9 cellular contexts compared by ENCODE assay signal in genomic region chr16:1991135-1991551, GRCh38. TPM values are rescaled to one million over a fixed set of nuclear protein-coding genes. Genes with fewer than 3 reads are reported as not detected.
DNase-seq lines count a peak whose midpoint lies in the region; ATAC-seq, FAIRE-seq and TF ChIP-seq lines count a peak whose summit lies in the region.
"Had no signal": no experiment of that assay in that cellular context is flagged by ENCODE, and none has a peak within 500 bp of the region (broad histone marks: within the 10 kb centered on the region; RNA-seq: fewer than 3 reads in every experiment).

No MANE protein-coding gene starts in this region.

- no peak for ATAC-seq in A549

- DNase-seq in A549 (ENCODE audit: low read depth in 1 of 2, low spot score in 1 of 2) (no peak), GM19238 (ENCODE audit: insufficient read length, low spot score) (peak; percentile 76), GDM1 (lab: John Stamatoyannopoulos, UW) (no peak), SJCRH30 (no peak), sigmoid colon (no peak)

- 97% methylated on average over 13 of the region's 18 CpGs for WGBS in A549 (ENCODE audit: missing lambda C conversion rate)
- WGBS in esophagus, 2 donors, result 12 to 14% methylated on average over 18 of the region's 18 CpGs
- 6 to 10% methylated on average over 18 of the region's 18 CpGs for WGBS in sigmoid colon, 2 donors

- no peaks in the 10 kb centered on the region for H3K9me3 ChIP-seq in A549
- no peaks in the 10 kb centered on the region for H3K9me3 ChIP-seq in SU-DHL-6 (ENCODE audit: insufficient read depth, low read length)
- peaks cover 0 to 4% of the 10 kb centered on the region in 2 donors for H3K9me3 ChIP-seq in esophagus (ENCODE audit: control insufficient read depth in 2 of 2, insufficient read depth in 1 of 2, low read depth in 1 of 2, low read length in 1 of 2)
- no peaks in the 10 kb centered on the region for H3K9me3 ChIP-seq in SJCRH30 (replicated peaks)
- no peaks in the 10 kb centered on the region for H3K9me3 ChIP-seq in sigmoid colon

- CTCF ChIA-PET in A549 (lab: Yijun Ruan, JAX), result interaction anchor here (19.7 kb wide), 1 partner anchor 13 kb away, joined by 196 read pairs; the partner anchor contains the start of gene ZNF598

- no peak for TF ChIP-seq RAD21 in A549 (conservative IDR thresholded peaks at IDR 0.05 in 1 of 2, IDR thresholded peaks at IDR 0.05 in 1 of 2)

- no peak overlapping the region for H2AFZ ChIP-seq in SU-DHL-6 (ENCODE audit: low read depth, low read length, severe bottlenecking)

- no peak for FAIRE-seq in A549 (lab: Jason Lieb, UNC)
- FAIRE-seq: G401.6 had no signal

- no peaks in the 10 kb centered on the region for H3K79me2 ChIP-seq in SU-DHL-6 (ENCODE audit: insufficient read depth, low read length)

- H3K27me3 ChIP-seq in SU-DHL-6 (ENCODE audit: low read length) (no peaks in the 10 kb centered on the region), esophagus (ENCODE audit: control insufficient read depth in 1 of 2, insufficient read depth in 2 of 2, low read length in 2 of 2) (peaks cover 0 to 18% of the 10 kb centered on the region in 2 donors), SJCRH30 (peaks cover 8% of the 10 kb centered on the region), sigmoid colon (peaks cover 37 to 50% (median 49%) of the 10 kb centered on the region in 3 donors)

- H3K36me3 ChIP-seq in SU-DHL-6 (ENCODE audit: low read length) (no peaks in the 10 kb centered on the region), esophagus (ENCODE audit: control insufficient read depth in 2 of 2, insufficient read depth in 2 of 2, low read length in 1 of 2) (peaks cover 0 to 5% of the 10 kb centered on the region in 2 donors), SJCRH30 (no peaks in the 10 kb centered on the region), sigmoid colon (peaks cover under 1 to 9% (median 5%) of the 10 kb centered on the region in 4 donors)

- intact Hi-C loops in sigmoid colon (cut with DNase I), result no loop called here

- H3K4me3 ChIP-seq in A549 (no peak overlapping the region), SU-DHL-6 (ENCODE audit: insufficient read depth, low read length, poor library complexity, severe bottlenecking) (no peak overlapping the region), esophagus (ENCODE audit: low read depth in 1 of 2, low read length in 2 of 2) (peak overlapping the region; percentile 17 to 33), SJCRH30 (no peak overlapping the region), sigmoid colon (no peak overlapping the region)

- H3F3A ChIP-seq in SU-DHL-6 (ENCODE audit: insufficient read depth), result peaks cover 10% of the 10 kb centered on the region

- H3K9ac ChIP-seq in SU-DHL-6 (ENCODE audit: low read length), result no peak overlapping the region

- peak overlapping the region; percentile 79 for H3K4me2 ChIP-seq in A549
- peak overlapping the region; percentile 40 for H3K4me2 ChIP-seq in SU-DHL-6 (ENCODE audit: low read depth, low read length, poor library complexity, severe bottlenecking)

- H4K20me1 ChIP-seq in SU-DHL-6 (ENCODE audit: low read depth, low read length), result no peaks in the 10 kb centered on the region

- no peak for TF ChIP-seq CTCF in A549 (IDR thresholded peaks at IDR 0.05)
- TF ChIP-seq CTCF in SU-DHL-6 (IDR thresholded peaks at IDR 0.05; ENCODE audit: insufficient read depth, low read length, poor library complexity, severe bottlenecking), result no peak
- TF ChIP-seq CTCF in sigmoid colon (IDR thresholded peaks at IDR 0.05), result no peak

- POLR2A ChIA-PET in A549 (lab: Yijun Ruan, JAX), result no interaction called here

- H3K4me1 ChIP-seq in A549 (peaks cover 65% of the 10 kb centered on the region), esophagus (ENCODE audit: control insufficient read depth in 2 of 2, insufficient read depth in 2 of 2, low read length in 1 of 2) (peaks cover 7 to 25% of the 10 kb centered on the region in 2 donors), SJCRH30 (no peaks in the 10 kb centered on the region; the same call in 1 of the 2 replicates), sigmoid colon (peaks cover 0 to 30% (median 27%) of the 10 kb centered on the region in 4 donors)

- no peak overlapping the region for H3K27ac ChIP-seq in A549
- no peak overlapping the region for H3K27ac ChIP-seq in SU-DHL-6 (ENCODE audit: low read depth, low read length)
- no peak overlapping the region for H3K27ac ChIP-seq in esophagus (ENCODE audit: low read depth in 2 of 2, low read length in 1 of 2)
- peak overlapping the region; percentile 18 for H3K27ac ChIP-seq in temporal lobe (ENCODE audit: low read depth, low read length)
- H3K27ac ChIP-seq in SJCRH30, result no peak overlapping the region
- H3K27ac ChIP-seq in sigmoid colon, result no peak overlapping the region

- TF ChIP-seq POLR2A in A549 (IDR thresholded peaks at IDR 0.05; ENCODE audit: low read length) (no peak), sigmoid colon (IDR thresholded peaks at IDR 0.05) (no peak)

- no peaks in the 10 kb centered on the region for H3K9me2 ChIP-seq in SU-DHL-6 (replicated peaks; ENCODE audit: insufficient read depth, low read length)

- TF ChIP-seq EP300 in A549 (IDR thresholded peaks at IDR 0.05) (no peak), sigmoid colon (IDR thresholded peaks at IDR 0.05) (no peak)

TF ChIP-seq in A549, 52 proteins besides CTCF, POLR2A, EP300 and RAD21 (continues in another document):
- TF ChIP-seq POLR2AphosphoS2 (conservative IDR thresholded peaks at IDR 0.05; ENCODE audit: low read length) (no peak), ATOH8 (CRISPR knock-in tag; IDR thresholded peaks at IDR 0.05; ENCODE audit: low read depth) (no peak), ESRRA (IDR thresholded peaks at IDR 0.05; ENCODE audit: borderline replicate concordance, low read length) (no peak), SREBF2 (IDR thresholded peaks at IDR 0.05) (no peak), RNF2 (IDR thresholded peaks at IDR 0.05; ENCODE audit: borderline replicate concordance, low read depth) (no peak), HOXA7 (CRISPR knock-in tag; IDR thresholded peaks at IDR 0.05) (no peak)

RNA-seq across cellular contexts. Expression of gene SYNGR3, which starts 1.4 kb away (rescaled TPM):
- polyA plus RNA-seq in A549 (2011; rRNA removed) (4.9 and 5.7 TPM in 2 replicates), A549 (2017; fragmentation: RNase III; extraction: RNeasy Plus Mini Kit Qiagen cat#74134 plus additional on column Dnase treatment) (4.1 to 5.0 TPM (median 4.4 TPM) in 3 replicates), esophagus (under 1 TPM; 0.06 to 0.36 TPM), sigmoid colon (1 to 10 TPM in 2 of 3 donors, under 1 TPM in 1; 0.60 to 4.0 (median 1.2) TPM)
- polyA plus RNA-seq in A549 (2012; cell fraction: cytosol; rRNA removed), result 6.0 and 8.8 TPM in 2 replicates
- 15.4 and 17.6 TPM in 2 replicates for polyA plus RNA-seq in A549 (2012; cell fraction: nucleus; rRNA removed)
- 6.2 and 6.6 TPM in 2 replicates for polyA minus RNA-seq in A549 (2011; rRNA and poly(A)+ RNA removed)
- total RNA-seq in temporal lobe (64.4 TPM), sigmoid colon (1 to 10 TPM in 3 of 4 donors, under 1 TPM in 1; 0.82 to 8.3 (median 6.3) TPM)
- 0.73 and 0.81 TPM in 2 replicates for total RNA-seq in SJCRH30 (2014; rRNA removed; shearing (Covaris generic))

RNA-seq across cellular contexts. Expression of gene GFER, which starts 7.2 kb away (rescaled TPM):
- polyA plus RNA-seq in A549 (2011; rRNA removed) (11.9 and 12.9 TPM in 2 replicates), A549 (2017; fragmentation: RNase III; extraction: RNeasy Plus Mini Kit Qiagen cat#74134 plus additional on column Dnase treatment) (33.9 to 34.9 TPM (median 34.8 TPM) in 3 replicates), esophagus (10 to 100 TPM; 13.1 to 23.1 TPM), sigmoid colon (100 to 1,000 TPM in 1 of 3 donors, 10 to 100 TPM in 2; 67.3 to 125 (median 82.9) TPM)
- 23.7 and 27.7 TPM in 2 replicates for polyA plus RNA-seq in A549 (2012; cell fraction: cytosol; rRNA removed)
- 26.8 and 30.6 TPM in 2 replicates for polyA plus RNA-seq in A549 (2012; cell fraction: nucleus; rRNA removed)
- polyA minus RNA-seq in A549 (2011; rRNA and poly(A)+ RNA removed), result 8.6 and 9.5 TPM in 2 replicates
- total RNA-seq in temporal lobe (9.8 TPM), sigmoid colon (10 to 100 TPM; 17.5 to 23.8 (median 21.2) TPM)
- total RNA-seq in SJCRH30 (2014; rRNA removed; shearing (Covaris generic)), result 20.6 and 32.2 TPM in 2 replicates

RNA-seq across cellular contexts. Expression of gene NOXO1, which starts 9.9 kb away (rescaled TPM):
- polyA plus RNA-seq in A549 (2011; rRNA removed), result not detected in 2 replicates
- 0.11 and 0.16 TPM in 2 replicates for polyA plus RNA-seq in A549 (2012; cell fraction: cytosol; rRNA removed)
- polyA plus RNA-seq in A549 (2012; cell fraction: nucleus; rRNA removed), result 0.71 and 1.2 TPM in 2 replicates
- 0.25 to 0.32 TPM (median 0.26 TPM) in 3 replicates for polyA plus RNA-seq in A549 (2017; fragmentation: RNase III; extraction: RNeasy Plus Mini Kit Qiagen cat#74134 plus additional on column Dnase treatment)
- not detected in 2 replicates for polyA minus RNA-seq in A549 (2011; rRNA and poly(A)+ RNA removed)
- 1 to 10 TPM; 2.7 to 9.3 TPM for polyA plus RNA-seq in esophagus
- total RNA-seq in temporal lobe, result 0.98 TPM
- total RNA-seq in SJCRH30 (2014; rRNA removed; shearing (Covaris generic)), result 0.43 TPM in 1 of 2 replicates, not detected in the other
- total RNA-seq in sigmoid colon, result not detected
- 10 to 100 TPM; 13.8 to 47.3 (median 15.0) TPM for polyA plus RNA-seq in sigmoid colon

RNA-seq across cellular contexts. Expression of gene ZNF598, which starts 18.5 kb away (rescaled TPM):
- polyA plus RNA-seq in A549 (2011; rRNA removed) (15.3 and 17.7 TPM in 2 replicates), A549 (2017; fragmentation: RNase III; extraction: RNeasy Plus Mini Kit Qiagen cat#74134 plus additional on column Dnase treatment) (32.7 to 35.0 TPM (median 33.8 TPM) in 3 replicates), esophagus (10 to 100 TPM; 27.9 to 36.4 TPM), sigmoid colon (10 to 100 TPM; 20.3 to 57.0 (median 21.0) TPM)
- 52.2 and 62.7 TPM in 2 replicates for polyA plus RNA-seq in A549 (2012; cell fraction: cytosol; rRNA removed)
- polyA plus RNA-seq in A549 (2012; cell fraction: nucleus; rRNA removed), result 120 and 183 TPM in 2 replicates
- 12.7 and 17.2 TPM in 2 replicates for polyA minus RNA-seq in A549 (2011; rRNA and poly(A)+ RNA removed)
- total RNA-seq in temporal lobe (5.2 TPM), sigmoid colon (10 to 100 TPM; 12.8 to 27.2 (median 17.7) TPM)
- total RNA-seq in SJCRH30 (2014; rRNA removed; shearing (Covaris generic)), result 22.9 and 25.6 TPM in 2 replicates

RNA-seq across cellular contexts. Expression of gene TBL3, which starts 19.3 kb away (rescaled TPM):
- polyA plus RNA-seq in A549 (2011; rRNA removed) (21.9 and 25.9 TPM in 2 replicates), A549 (2017; fragmentation: RNase III; extraction: RNeasy Plus Mini Kit Qiagen cat#74134 plus additional on column Dnase treatment) (41.9 to 45.0 TPM (median 42.8 TPM) in 3 replicates), esophagus (10 to 100 TPM; 56.6 to 59.0 TPM), sigmoid colon (10 to 100 TPM; 14.3 to 37.4 (median 14.4) TPM)
- polyA plus RNA-seq in A549 (2012; cell fraction: cytosol; rRNA removed), result 57.4 and 62.8 TPM in 2 replicates
- polyA plus RNA-seq in A549 (2012; cell fraction: nucleus; rRNA removed), result 182 and 262 TPM in 2 replicates
- 27.8 and 43.8 TPM in 2 replicates for polyA minus RNA-seq in A549 (2011; rRNA and poly(A)+ RNA removed)
- total RNA-seq in temporal lobe (12.3 TPM), sigmoid colon (10 to 100 TPM; 19.4 to 27.4 (median 26.1) TPM)
- total RNA-seq in SJCRH30 (2014; rRNA removed; shearing (Covaris generic)), result 30.6 and 31.8 TPM in 2 replicates

Comparison
In these comparisons a context has a peak if more than half of its experiments do, and no peak if none do; other contexts are left out.
1. H3K4me3 ChIP-seq: peak in esophagus (2 of 2); none in A549 (single experiment), SU-DHL-6 (single experiment), SJCRH30 (single experiment) and sigmoid colon (0 of 4).